20 cellular contexts compared by ENCODE assay signal in the genomic region with DNA sequence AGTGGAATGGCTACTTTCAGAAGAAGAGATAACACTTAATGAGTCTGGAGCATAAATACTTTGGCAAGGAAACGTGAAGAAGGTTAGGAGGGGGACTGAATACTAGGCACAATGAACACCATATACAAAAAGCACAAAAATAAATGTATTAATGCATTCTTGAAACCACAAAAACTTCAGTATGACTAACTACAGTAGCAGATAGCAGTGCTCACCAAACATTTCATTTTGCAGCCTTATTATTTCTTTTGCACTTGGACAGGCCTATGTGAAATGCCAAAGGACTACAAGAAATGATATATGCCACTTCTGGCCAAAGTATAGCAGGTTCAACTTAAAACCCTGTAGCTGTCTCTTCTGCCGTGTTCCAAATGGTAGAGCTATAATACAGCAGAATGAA. TPM values are rescaled to one million over a fixed set of nuclear protein-coding genes. Genes with fewer than 3 reads are reported as not detected.
DNase-seq lines count a peak whose midpoint lies in the region; ATAC-seq and TF ChIP-seq lines count a peak whose summit lies in the region.
"Had no signal": no experiment of that assay in that cellular context is flagged by ENCODE, and none has a peak within 500 bp of the region (broad histone marks: within the 10 kb centered on the region; RNA-seq: fewer than 3 reads in every experiment).

No MANE protein-coding gene starts in this region.

- DNase-seq in activated naive CD8-positive, alpha-beta T cell treated with anti-CD3 and anti-CD28 coated beads, Interleukin-2, amount 50 U/mL, for 24 hours: no peak
- DNase-seq in activated T-helper 2 cell treated with anti-CD3 and anti-CD28 coated beads, Interferon-gamma antibody, Interleukin-2, Interleukin-4, amounts not matched to agents 10 μg/mL and 5 μg/mL and 100 μg/mL, durations not matched to agents 14 hours and 24 hours and 36 hours (ENCODE audit: low spot score): no peak
- DNase-seq in progenitor cell of endocrine pancreas (ENCODE audit: low spot score, unreplicated experiment) (no peak), NK-92 (lab: John Stamatoyannopoulos, UW; ENCODE audit: unreplicated experiment) (no peak), SW480 (ENCODE audit: low spot score) (no peak), GM19238 (ENCODE audit: insufficient read length, low spot score) (no peak)
- DNase-seq: DMS79, GOT3, IMR-90, NCI-H1417, NCI-H187, NCI-H2107, NCI-H2227 treated with DMSO at 0.1 percent for 48 hours, NCI-H510A treated with DMSO at 0.1 percent for 48 hours, NCI-H774, PC-9, SIG-M5 had no signal

- no peak for TF ChIP-seq CTCF in progenitor cell of endocrine pancreas (IDR thresholded peaks at IDR 0.05; ENCODE audit: unreplicated experiment)

- intact Hi-C loops in activated T-helper 2 cell treated with anti-CD3 and anti-CD28 coated beads, Interferon-gamma antibody, Interleukin-2, Interleukin-4, amounts not matched to agents 10 μg/mL and 5 μg/mL and 100 μg/mL, durations not matched to agents 14 hours and 24 hours and 36 hours (cut with micrococcal nuclease): no loop called here

- H3K27me3 Mint-ChIP-seq in activated naive CD8-positive, alpha-beta T cell: no peaks in the 10 kb centered on the region
- no peaks in the 10 kb centered on the region for H3K27me3 Mint-ChIP-seq in activated naive CD8-positive, alpha-beta T cell treated with anti-CD3 and anti-CD28 coated beads, Interleukin-2, amount 50 U/mL, for 24 hours
- no peaks in the 10 kb centered on the region for H3K27me3 Mint-ChIP-seq in activated T-helper 2 cell treated with anti-CD3 and anti-CD28 coated beads, Interferon-gamma antibody, Interleukin-2, Interleukin-4, amounts not matched to agents 10 μg/mL and 5 μg/mL and 100 μg/mL, durations not matched to agents 14 hours and 24 hours and 36 hours (ENCODE audit: low read depth)
- H3K27me3 Mint-ChIP-seq in progenitor cell of endocrine pancreas: no peaks in the 10 kb centered on the region

- H3K9me3 Mint-ChIP-seq in activated naive CD8-positive, alpha-beta T cell (ENCODE audit: low read depth): no peaks in the 10 kb centered on the region
- no peaks in the 10 kb centered on the region for H3K9me3 Mint-ChIP-seq in activated naive CD8-positive, alpha-beta T cell treated with anti-CD3 and anti-CD28 coated beads, Interleukin-2, amount 50 U/mL, for 24 hours
- H3K9me3 Mint-ChIP-seq in activated T-helper 2 cell treated with anti-CD3 and anti-CD28 coated beads, Interferon-gamma antibody, Interleukin-2, Interleukin-4, amounts not matched to agents 10 μg/mL and 5 μg/mL and 100 μg/mL, durations not matched to agents 14 hours and 24 hours and 36 hours: no peaks in the 10 kb centered on the region
- H3K9me3 Mint-ChIP-seq in progenitor cell of endocrine pancreas (ENCODE audit: low read depth): no peaks in the 10 kb centered on the region

- H3K27ac Mint-ChIP-seq in activated naive CD8-positive, alpha-beta T cell: peak overlapping the region; percentile 6
- no peak overlapping the region for H3K27ac Mint-ChIP-seq in activated naive CD8-positive, alpha-beta T cell treated with anti-CD3 and anti-CD28 coated beads, Interleukin-2, amount 50 U/mL, for 24 hours
- H3K27ac Mint-ChIP-seq in activated T-helper 2 cell treated with anti-CD3 and anti-CD28 coated beads, Interferon-gamma antibody, Interleukin-2, Interleukin-4, amounts not matched to agents 10 μg/mL and 5 μg/mL and 100 μg/mL, durations not matched to agents 14 hours and 24 hours and 36 hours: peak overlapping the region; percentile 2
- peak overlapping the region; percentile 39 for H3K27ac Mint-ChIP-seq in progenitor cell of endocrine pancreas

- peaks cover 8% of the 10 kb centered on the region for H3K36me3 Mint-ChIP-seq in activated naive CD8-positive, alpha-beta T cell
- H3K36me3 Mint-ChIP-seq in activated naive CD8-positive, alpha-beta T cell treated with anti-CD3 and anti-CD28 coated beads, Interleukin-2, amount 50 U/mL, for 24 hours (ENCODE audit: low read depth): peaks cover 52% of the 10 kb centered on the region
- H3K36me3 Mint-ChIP-seq in activated T-helper 2 cell treated with anti-CD3 and anti-CD28 coated beads, Interferon-gamma antibody, Interleukin-2, Interleukin-4, amounts not matched to agents 10 μg/mL and 5 μg/mL and 100 μg/mL, durations not matched to agents 14 hours and 24 hours and 36 hours (ENCODE audit: low read depth): peaks cover 62% of the 10 kb centered on the region
- H3K36me3 Mint-ChIP-seq in progenitor cell of endocrine pancreas (ENCODE audit: insufficient read depth): peaks cover 23% of the 10 kb centered on the region

- H3K4me1 Mint-ChIP-seq in activated naive CD8-positive, alpha-beta T cell (ENCODE audit: low read depth): peaks cover 34% of the 10 kb centered on the region
- H3K4me1 Mint-ChIP-seq in activated naive CD8-positive, alpha-beta T cell treated with anti-CD3 and anti-CD28 coated beads, Interleukin-2, amount 50 U/mL, for 24 hours: peaks cover 38% of the 10 kb centered on the region
- H3K4me1 Mint-ChIP-seq in activated T-helper 2 cell treated with anti-CD3 and anti-CD28 coated beads, Interferon-gamma antibody, Interleukin-2, Interleukin-4, amounts not matched to agents 10 μg/mL and 5 μg/mL and 100 μg/mL, durations not matched to agents 14 hours and 24 hours and 36 hours (ENCODE audit: low read depth): peaks cover 19% of the 10 kb centered on the region
- peaks cover 11% of the 10 kb centered on the region for H3K4me1 Mint-ChIP-seq in progenitor cell of endocrine pancreas (ENCODE audit: low read depth)

- no peak overlapping the region for H3K4me3 Mint-ChIP-seq in activated naive CD8-positive, alpha-beta T cell
- no peak overlapping the region for H3K4me3 Mint-ChIP-seq in activated naive CD8-positive, alpha-beta T cell treated with anti-CD3 and anti-CD28 coated beads, Interleukin-2, amount 50 U/mL, for 24 hours
- H3K4me3 Mint-ChIP-seq in activated T-helper 2 cell treated with anti-CD3 and anti-CD28 coated beads, Interferon-gamma antibody, Interleukin-2, Interleukin-4, amounts not matched to agents 10 μg/mL and 5 μg/mL and 100 μg/mL, durations not matched to agents 14 hours and 24 hours and 36 hours (ENCODE audit: low read depth): no peak overlapping the region
- H3K4me3 Mint-ChIP-seq in progenitor cell of endocrine pancreas (ENCODE audit: low read depth): no peak overlapping the region

- no peak for ATAC-seq in activated naive CD8-positive, alpha-beta T cell treated with anti-CD3 and anti-CD28 coated beads, Interleukin-2, amount 50 U/mL, for 24 hours
- ATAC-seq in GM19351 (IDR thresholded peaks at IDR 0.05; ENCODE audit: unreplicated experiment): peak; percentile 47
- ATAC-seq: SK-N-SH treated with all-trans-retinoic acid at 6 μM for 48 hours had no signal

RNA-seq across cellular contexts. Expression of gene UBQLN1, which starts 26.3 kb away (rescaled TPM):
- 138 and 140 TPM in 2 replicates for total RNA-seq in activated T-helper 2 cell treated with anti-CD3 and anti-CD28 coated beads, Interferon-gamma antibody, Interleukin-2, Interleukin-4, amounts not matched to agents 10 μg/mL and 5 μg/mL and 100 μg/mL, durations not matched to agents 14 hours and 24 hours and 36 hours
- total RNA-seq in progenitor cell of endocrine pancreas: 103 and 108 TPM in 2 replicates

RNA-seq across cellular contexts. Expression of gene IDNK, which starts 58.5 kb away (rescaled TPM):
- total RNA-seq in activated T-helper 2 cell treated with anti-CD3 and anti-CD28 coated beads, Interferon-gamma antibody, Interleukin-2, Interleukin-4, amounts not matched to agents 10 μg/mL and 5 μg/mL and 100 μg/mL, durations not matched to agents 14 hours and 24 hours and 36 hours: 4.9 and 5.1 TPM in 2 replicates
- total RNA-seq in progenitor cell of endocrine pancreas: 3.8 and 4.5 TPM in 2 replicates
